Comparison of ENCODE assay signal across 11 cellular contexts in genomic region chr11:2267871-2268825, GRCh38. TPM values are rescaled to one million over a fixed set of nuclear protein-coding genes. Genes with fewer than 3 reads are reported as not detected.
DNase-seq lines count a peak whose midpoint lies in the region; ATAC-seq, FAIRE-seq and TF ChIP-seq lines count a peak whose summit lies in the region.
"Had no signal": no experiment of that assay in that cellular context is flagged by ENCODE, and none has a peak within 500 bp of the region (broad histone marks: within the 10 kb centered on the region; RNA-seq: fewer than 3 reads in every experiment).

No MANE protein-coding gene starts in this region.

- CTCF ChIA-PET in MCF 10A (lab: Yijun Ruan, JAX) = interaction anchor here (0.8 kb wide), 1 partner anchor 10 kb away, joined by 4 read pairs; no protein-coding TSS in a partner anchor
- CTCF ChIA-PET in mammary epithelial cell (lab: Charles Lee; ENCODE audit: low non-redundant PET) = no interaction called here

- no peak for FAIRE-seq in bronchial epithelial cell (lab: Jason Lieb, UNC)
- FAIRE-seq: GM19239 had no signal

- no peaks in the 10 kb centered on the region for H3K9me3 Mint-ChIP-seq in MCF 10A (ENCODE audit: unreplicated experiment)

- H3K79me2 ChIP-seq in mammary epithelial cell (ENCODE audit: insufficient read depth, low read length) = no peaks in the 10 kb centered on the region

- intact Hi-C loops in MCF 10A (cut with micrococcal nuclease) (no loop called here), mammary epithelial cell (cut with micrococcal nuclease) (no loop called here)

- no peak for DNase-seq in MCF 10A (ENCODE audit: unreplicated experiment)
- no peak for DNase-seq in mammary epithelial cell
- DNase-seq in bronchial epithelial cell (ENCODE audit: low read depth) = no peak
- no peak for DNase-seq in dedifferentiated amniotic fluid mesenchymal stem cell (ENCODE audit: extremely low spot score)
- DNase-seq in HuH-7.5 (ENCODE audit: low spot score) = no peak
- DNase-seq: stimulated activated naive CD4-positive, alpha-beta T cell had no signal

- no peak overlapping the region for H3K9ac ChIP-seq in mammary epithelial cell (ENCODE audit: insufficient read depth, low read length)

- no peak overlapping the region for H3K4me2 ChIP-seq in mammary epithelial cell (ENCODE audit: insufficient read depth, low read depth, low read length)

- no TSS peak for BruUV-seq in MCF 10A (replicated peaks; lab: Mats Ljungman, UMichigan)
- no TSS peak for BruUV-seq in mammary epithelial cell (replicated peaks; lab: Mats Ljungman, UMichigan)

- H3K27ac ChIP-seq in mammary epithelial cell (ENCODE audit: insufficient read depth, low read depth, low read length) (no peak overlapping the region), urinary bladder (ENCODE audit: low read depth) (no peak overlapping the region)

- H3K27me3 ChIP-seq in mammary epithelial cell (ENCODE audit: insufficient read depth, low read length) (peaks cover 24% of the 10 kb centered on the region), bronchial epithelial cell (ENCODE audit: control insufficient read depth, insufficient read depth, low read length) (peaks cover 3% of the 10 kb centered on the region), mononuclear cell (ENCODE audit: insufficient read depth, low read length) (peaks cover 6% of the 10 kb centered on the region)

- in situ Hi-C loops in mammary epithelial cell (cut with MboI; ENCODE audit: low sequenced_read_pairs in 2 of 2) = no loop called here

- POLR2A ChIA-PET in MCF 10A (lab: Yijun Ruan, JAX) = interaction anchor here (0.6 to 0.7 kb wide), 3 partner anchors 11 to 634 kb away, joined by 3 read pairs; a partner anchor contains a TSS

- H3K9me3 ChIP-seq in mammary epithelial cell (replicated peaks; ENCODE audit: insufficient read depth, low read length) (no peaks in the 10 kb centered on the region), mononuclear cell (ENCODE audit: low read depth, low read length) (no peaks in the 10 kb centered on the region)

- H4K20me1 ChIP-seq in mammary epithelial cell (ENCODE audit: insufficient read depth, low read length) = peaks cover 5% of the 10 kb centered on the region

- H3K36me3 ChIP-seq in mammary epithelial cell (ENCODE audit: insufficient read depth, low read length) (no peaks in the 10 kb centered on the region), bronchial epithelial cell (ENCODE audit: control insufficient read depth, insufficient read depth, low read length) (no peaks in the 10 kb centered on the region), urinary bladder (ENCODE audit: insufficient read depth) (no peaks in the 10 kb centered on the region)

- no peaks in the 10 kb centered on the region for H3K36me3 Mint-ChIP-seq in MCF 10A (ENCODE audit: insufficient read depth, unreplicated experiment)

- H3K4me3 ChIP-seq in mammary epithelial cell (replicated peaks in 1 of 3; ENCODE audit: insufficient read depth in 1 of 3, low read depth in 2 of 3, low read length in 3 of 3) (no peak overlapping the region), bronchial epithelial cell (ENCODE audit: low read depth, low read length) (peak overlapping the region; percentile 41), mononuclear cell (ENCODE audit: low read length) (peak overlapping the region; percentile 43), urinary bladder (ENCODE audit: low read depth, low read length) (peak overlapping the region; percentile 42)

- TF ChIP-seq CTCF in MCF 10A (IDR thresholded peaks at IDR 0.05; ENCODE audit: unreplicated experiment) (no peak), mammary epithelial cell (conservative IDR thresholded peaks at IDR 0.05 in 1 of 2, IDR thresholded peaks at IDR 0.05 in 1 of 2; ENCODE audit: extremely low read depth in 1 of 2, insufficient read depth in 1 of 2, low read depth in 1 of 2, low read length in 2 of 2) (no peak), bronchial epithelial cell (IDR thresholded peaks at IDR 0.05; ENCODE audit: insufficient read depth, low read length, severe bottlenecking) (no peak)

- no peak overlapping the region for H3K27ac Mint-ChIP-seq in MCF 10A (ENCODE audit: low read depth, unreplicated experiment)

- ATAC-seq in GM18498 (IDR thresholded peaks at IDR 0.05; ENCODE audit: unreplicated experiment) = no peak

- H3K4me3 Mint-ChIP-seq in MCF 10A (ENCODE audit: unreplicated experiment) = peak overlapping the region; percentile 71

- H3K4me1 ChIP-seq in mammary epithelial cell (ENCODE audit: insufficient read depth, low read length) (peaks cover 18% of the 10 kb centered on the region), mononuclear cell (ENCODE audit: insufficient read depth, low read length) (peaks cover 57% of the 10 kb centered on the region), urinary bladder (ENCODE audit: insufficient read depth) (no peaks in the 10 kb centered on the region)

- H2AFZ ChIP-seq in mammary epithelial cell (ENCODE audit: low read depth, low read length) = no peak overlapping the region

- 84% methylated on average over 22 of the region's 26 CpGs for WGBS in mammary epithelial cell (ENCODE audit: low coverage, missing lambda C conversion rate)
- 74% methylated on average over 26 of the region's 26 CpGs for WGBS in urinary bladder

- dilution Hi-C loops in mammary epithelial cell (cut with HindIII; ENCODE audit: low sequenced_read_pairs) = loop anchor here (5.0 kb wide), 2 partner anchors 86 to 99 kb away; no protein-coding TSS in a partner anchor

- H3K27me3 Mint-ChIP-seq in MCF 10A (ENCODE audit: insufficient read depth, unreplicated experiment) = peaks cover 10% of the 10 kb centered on the region

- H3K4me1 Mint-ChIP-seq in MCF 10A (ENCODE audit: insufficient read depth, unreplicated experiment) = no peaks in the 10 kb centered on the region

RNA-seq across cellular contexts. Expression of gene ASCL2, which starts 2.2 kb away (rescaled TPM):
- total RNA-seq in MCF 10A (2022) = not detected in 2 replicates
- not detected for total RNA-seq in mammary epithelial cell
- polyA plus RNA-seq in mammary epithelial cell = 0.05 TPM
- polyA minus RNA-seq in mammary epithelial cell = not detected
- total RNA-seq in bronchial epithelial cell = 0.79 and 2.4 TPM in 2 replicates
- total RNA-seq in mononuclear cell = 2.3 TPM
- total RNA-seq in urinary bladder = 0.42 TPM
- 0.85 TPM for polyA plus RNA-seq in urinary bladder
- total RNA-seq: renal cortical epithelial cell had no signal

RNA-seq across cellular contexts. Expression of gene C11orf21, which starts 33.6 kb away (rescaled TPM):
- total RNA-seq in MCF 10A (2022) (not detected in 2 replicates), mammary epithelial cell (not detected), bronchial epithelial cell (not detected in 2 replicates), mononuclear cell (17.3 TPM), urinary bladder (0.42 TPM)
- polyA plus RNA-seq in mammary epithelial cell (not detected), urinary bladder (0.60 TPM)
- not detected for polyA minus RNA-seq in mammary epithelial cell

RNA-seq across cellular contexts. Expression of gene TSPAN32, which starts 33.7 kb away (rescaled TPM):
- total RNA-seq in MCF 10A (2022) (not detected in 2 replicates), mammary epithelial cell (not detected), bronchial epithelial cell (not detected in 2 replicates), mononuclear cell (21.6 TPM), urinary bladder (1.9 TPM)
- polyA plus RNA-seq in mammary epithelial cell (not detected), urinary bladder (1.7 TPM)
- not detected for polyA minus RNA-seq in mammary epithelial cell
- total RNA-seq: renal cortical epithelial cell had no signal

Comparison
In these comparisons a context has a peak if more than half of its experiments do, and no peak if none do; other contexts are left out.
1. H3K4me3 ChIP-seq: peak in bronchial epithelial cell (single experiment), mononuclear cell (single experiment) and urinary bladder (single experiment); none in mammary epithelial cell (0 of 3).
2. RNA of gene C11orf21, which starts 33.6 kb away (total RNA-seq): 17.3 TPM in mononuclear cell (single experiment); 0.42 TPM in urinary bladder (single experiment), not detected in MCF 10A, not detected in mammary epithelial cell and not detected in bronchial epithelial cell; every median in the first group is over 10 times any median in the second.